In the genomic region with DNA sequence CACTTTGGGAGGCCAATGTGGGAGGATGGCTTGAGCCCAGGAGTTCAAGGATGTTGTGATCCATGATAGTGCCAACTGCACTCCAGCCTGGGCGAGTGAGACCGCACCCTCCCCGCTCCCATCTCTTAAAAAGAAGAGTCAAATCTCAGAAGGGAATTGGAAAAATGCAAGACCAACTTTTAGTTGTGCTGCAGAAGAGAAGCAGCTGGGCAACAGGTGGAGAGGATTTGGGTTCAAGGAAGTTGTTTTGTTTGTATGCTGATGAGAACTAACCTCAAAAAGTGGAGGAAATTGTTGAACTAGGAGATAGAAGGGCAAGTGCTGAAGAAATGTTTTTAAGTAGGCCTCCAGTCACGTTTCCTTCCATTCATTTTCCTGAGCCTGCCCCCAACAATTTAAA, we compare ENCODE assay signal across 27 cellular contexts.
"Had no signal": no experiment of that assay in that cellular context is flagged by ENCODE, and none has a peak within 500 bp of the region (broad histone marks: within the 10 kb centered on the region; RNA-seq: fewer than 3 reads in every experiment).

No MANE protein-coding gene starts in this region.

- H3K9me3 Mint-ChIP-seq: activated CD4-positive, alpha-beta T cell treated with anti-CD3 and anti-CD28 coated beads, Interleukin-2, amount 10 ng/mL, durations not matched to agents 7 days and 5 days; activated CD8-positive, alpha-beta T cell treated with anti-CD3 and anti-CD28 coated beads for 36 hours; activated naive CD4-positive, alpha-beta T cell treated with anti-CD3 and anti-CD28 coated beads for 36 hours; activated T-cell treated with anti-CD3 and anti-CD28 coated beads, Interleukin-2, amount 50 U/mL, for 72 hours; central memory CD8-positive, alpha-beta T cell; nephron progenitor cell; stimulated activated effector memory CD8-positive, alpha-beta T cell treated with anti-CD3 and anti-CD28 coated beads, Interleukin-12 subunit alpha, Interleukin-12 subunit beta, amount 100 ng/mL, for 72 hours; stimulated activated naive CD8-positive, alpha-beta T cell treated with anti-CD3 and anti-CD28 coated beads, Interleukin-15, Interleukin-2, amounts not matched to agents 100 ng/mL and 50 ng/mL, for 24 hours had no signal

- H3K36me3 ChIP-seq: ovary had no signal

- H3K9me3 ChIP-seq: esophagus squamous epithelium, left lung, lower lobe of right lung, neutrophil, ovary, thoracic aorta had no signal

- H3K27ac ChIP-seq: epithelial cell of prostate, esophagus squamous epithelium, left lung, lower lobe of right lung, neutrophil, ovary, thoracic aorta, WERI-Rb-1 had no signal

- DNase-seq: activated CD4-positive, alpha-beta T cell treated with anti-CD3 and anti-CD28 coated beads, Interleukin-2, amount 10 ng/mL, durations not matched to agents 7 days and 5 days; activated CD4-positive, CD25-positive, alpha-beta regulatory T cell treated with anti-CD3 and anti-CD28 coated beads, Interleukin-2, amount 50 U/mL, for 72 hours; activated CD8-positive, alpha-beta T cell treated with anti-CD3 and anti-CD28 coated beads for 36 hours; activated naive CD4-positive, alpha-beta T cell treated with anti-CD3 and anti-CD28 coated beads for 36 hours; activated T-cell treated with anti-CD3 and anti-CD28 coated beads, Interleukin-2, amount 50 U/mL, for 72 hours; anterior cingulate cortex; dermis blood vessel endothelial cell; effector CD4-positive, alpha-beta T cell; esophagus squamous epithelium; left lung; lower lobe of right lung; mesenchymal stem cell; nephron progenitor cell; ovary; small intestine; stimulated activated CD4-positive, alpha-beta T cell treated with anti-CD3 and anti-CD28 coated beads, Interleukin-4, amount 100 ng/mL, for 24 hours; T-helper 9 cell; trophoblast cell; WERI-Rb-1 had no signal

- ATAC-seq: activated CD8-positive, alpha-beta T cell treated with anti-CD3 and anti-CD28 coated beads for 36 hours; activated T-cell treated with anti-CD3 and anti-CD28 coated beads, Interleukin-2, amount 50 U/mL, for 72 hours; left lung; lower lobe of right lung; sciatic nerve; stimulated activated effector memory CD8-positive, alpha-beta T cell treated with anti-CD3 and anti-CD28 coated beads, Interleukin-12 subunit alpha, Interleukin-12 subunit beta, amount 100 ng/mL, for 72 hours had no signal

- H3K27ac Mint-ChIP-seq: activated CD4-positive, alpha-beta T cell treated with anti-CD3 and anti-CD28 coated beads, Interleukin-2, amount 10 ng/mL, durations not matched to agents 7 days and 5 days; activated CD8-positive, alpha-beta T cell treated with anti-CD3 and anti-CD28 coated beads for 36 hours; activated naive CD4-positive, alpha-beta T cell treated with anti-CD3 and anti-CD28 coated beads for 36 hours; activated T-cell treated with anti-CD3 and anti-CD28 coated beads, Interleukin-2, amount 50 U/mL, for 72 hours; progenitor cell of endocrine pancreas; stimulated activated effector memory CD8-positive, alpha-beta T cell treated with anti-CD3 and anti-CD28 coated beads, Interleukin-12 subunit alpha, Interleukin-12 subunit beta, amount 100 ng/mL, for 72 hours had no signal

- H3K4me1 ChIP-seq: esophagus squamous epithelium, left lung, lower lobe of right lung had no signal

- H3K4me1 Mint-ChIP-seq: activated CD4-positive, alpha-beta T cell treated with anti-CD3 and anti-CD28 coated beads, Interleukin-2, amount 10 ng/mL, durations not matched to agents 7 days and 5 days; central memory CD8-positive, alpha-beta T cell; nephron progenitor cell; stimulated activated effector memory CD8-positive, alpha-beta T cell treated with anti-CD3 and anti-CD28 coated beads, Interleukin-12 subunit alpha, Interleukin-12 subunit beta, amount 100 ng/mL, for 72 hours had no signal

- H3K4me3 Mint-ChIP-seq: activated CD4-positive, alpha-beta T cell treated with anti-CD3 and anti-CD28 coated beads, Interleukin-2, amount 10 ng/mL, durations not matched to agents 7 days and 5 days; activated CD8-positive, alpha-beta T cell treated with anti-CD3 and anti-CD28 coated beads for 36 hours; activated naive CD4-positive, alpha-beta T cell treated with anti-CD3 and anti-CD28 coated beads for 36 hours; activated T-cell treated with anti-CD3 and anti-CD28 coated beads, Interleukin-2, amount 50 U/mL, for 72 hours; central memory CD8-positive, alpha-beta T cell; nephron progenitor cell; stimulated activated effector memory CD8-positive, alpha-beta T cell treated with anti-CD3 and anti-CD28 coated beads, Interleukin-12 subunit alpha, Interleukin-12 subunit beta, amount 100 ng/mL, for 72 hours; stimulated activated naive CD8-positive, alpha-beta T cell treated with anti-CD3 and anti-CD28 coated beads, Interleukin-15, Interleukin-2, amounts not matched to agents 100 ng/mL and 50 ng/mL, for 24 hours had no signal

- H3K27me3 ChIP-seq: esophagus squamous epithelium, left lung, neutrophil, ovary had no signal

- H3K4me3 ChIP-seq: esophagus squamous epithelium, left lung, lower lobe of right lung, ovary, thoracic aorta had no signal

- H3K27me3 Mint-ChIP-seq: activated CD4-positive, alpha-beta T cell treated with anti-CD3 and anti-CD28 coated beads, Interleukin-2, amount 10 ng/mL, durations not matched to agents 7 days and 5 days; activated CD8-positive, alpha-beta T cell treated with anti-CD3 and anti-CD28 coated beads for 36 hours; central memory CD8-positive, alpha-beta T cell; progenitor cell of endocrine pancreas; stimulated activated naive CD8-positive, alpha-beta T cell treated with anti-CD3 and anti-CD28 coated beads, Interleukin-15, Interleukin-2, amounts not matched to agents 100 ng/mL and 50 ng/mL, for 24 hours had no signal
